ENCODE assay signal across 23 cellular contexts in the genomic region with DNA sequence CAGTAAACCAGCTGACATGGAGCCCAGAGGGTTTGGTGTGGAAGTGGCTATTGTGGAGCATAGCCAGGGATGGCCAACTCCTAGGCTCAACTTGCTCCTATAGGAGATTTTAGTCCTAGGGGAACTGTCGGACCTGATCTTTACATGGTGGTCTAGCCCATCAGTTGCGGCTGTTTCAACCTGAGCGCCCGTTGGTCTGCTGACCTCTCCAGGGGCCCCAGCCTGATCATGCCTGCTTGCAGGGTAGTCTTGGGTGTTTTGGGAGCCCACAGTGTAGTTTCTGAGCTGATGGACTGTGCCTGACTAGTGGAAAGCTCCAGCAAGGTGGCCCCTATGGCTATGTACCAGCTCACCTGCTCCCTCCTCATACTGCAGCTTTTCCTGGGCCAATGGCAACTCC.
"Had no signal": no experiment of that assay in that cellular context is flagged by ENCODE, and none has a peak within 500 bp of the region (broad histone marks: within the 10 kb centered on the region; RNA-seq: fewer than 3 reads in every experiment).

No MANE protein-coding gene starts in this region.

- H3K27ac ChIP-seq: colonic mucosa, coronary artery, dorsolateral prefrontal cortex, epithelial cell of prostate, esophagus muscularis mucosa, esophagus squamous epithelium, foreskin keratinocyte, gastrocnemius medialis, gastroesophageal sphincter, heart right ventricle had no signal

- H3K36me3 ChIP-seq: colonic mucosa, esophagus muscularis mucosa, esophagus squamous epithelium, gastrocnemius medialis, gastroesophageal sphincter, heart right ventricle had no signal

- H3K9me3 ChIP-seq: colonic mucosa, gastrocnemius medialis had no signal

- H3K4me1 ChIP-seq: colonic mucosa, esophagus muscularis mucosa, esophagus squamous epithelium, foreskin keratinocyte, gastrocnemius medialis, gastroesophageal sphincter, heart right ventricle had no signal

- H3K27me3 ChIP-seq: colonic mucosa, dorsolateral prefrontal cortex, esophagus muscularis mucosa, esophagus squamous epithelium, foreskin keratinocyte, gastrocnemius medialis, gastroesophageal sphincter, heart right ventricle had no signal

- DNase-seq: colonic mucosa; cortex of kidney; dermis blood vessel endothelial cell; dorsolateral prefrontal cortex; effector CD4-positive, alpha-beta T cell; effector CD8-positive, alpha-beta T cell; effector memory CD4-positive, alpha-beta T cell; effector memory CD8-positive, alpha-beta T cell; endodermal cell; erythroblast; esophagus squamous epithelium; foreskin fibroblast; foreskin keratinocyte; foreskin melanocyte; gastrocnemius medialis; glutamatergic neuron; head of caudate nucleus; heart right ventricle had no signal

- H3K4me3 ChIP-seq: colonic mucosa, coronary artery, dorsolateral prefrontal cortex, esophagus muscularis mucosa, esophagus squamous epithelium, gastrocnemius medialis, gastroesophageal sphincter, heart right ventricle had no signal

- ATAC-seq: effector memory CD8-positive, alpha-beta T cell; esophagus mucosa; foreskin keratinocyte; gastrocnemius medialis; gastroesophageal sphincter; heart right ventricle had no signal
